11 cellular contexts compared by ENCODE assay signal in the genomic region with DNA sequence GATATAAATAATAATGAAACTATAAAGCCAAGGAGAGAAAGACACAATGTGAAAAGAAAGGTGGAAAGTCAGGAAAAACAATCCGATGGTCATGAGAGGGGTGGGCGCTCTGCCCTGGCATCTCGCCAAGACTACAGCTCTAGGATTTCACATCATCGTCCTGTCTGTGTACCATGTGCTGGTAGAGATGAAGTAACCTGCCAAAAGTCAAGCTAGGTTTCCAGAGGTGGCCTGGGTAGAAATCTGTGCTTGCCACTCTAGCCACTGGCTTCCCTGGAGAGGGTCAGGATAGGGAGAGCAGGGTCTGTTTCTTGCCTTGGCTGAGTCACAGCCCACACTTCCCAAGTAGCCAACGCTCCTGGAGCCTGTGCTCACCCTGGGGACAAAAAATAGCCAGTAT.
"Had no signal": no experiment of that assay in that cellular context is flagged by ENCODE, and none has a peak within 500 bp of the region (broad histone marks: within the 10 kb centered on the region; RNA-seq: fewer than 3 reads in every experiment).

No MANE protein-coding gene starts in this region.

- H3K9me3 Mint-ChIP-seq: activated CD4-positive, alpha-beta T cell treated with anti-CD3 and anti-CD28 coated beads, Interleukin-2, amount 10 ng/mL, durations not matched to agents 24 days and 14 days; T-helper 1 cell treated with Interleukin-12 subunit alpha and Interleukin-12 subunit beta and Interleukin-4 antibody, amounts not matched to agents 30 μg/mL and 1 μg/mL, for 36 hours; WTC11 had no signal

- H3K9me3 ChIP-seq: heart left ventricle had no signal

- H3K4me3 ChIP-seq: heart left ventricle, SK-N-MC had no signal

- H3K4me3 Mint-ChIP-seq: activated CD4-positive, alpha-beta T cell treated with anti-CD3 and anti-CD28 coated beads, Interleukin-2, amount 10 ng/mL, durations not matched to agents 24 days and 14 days; T-helper 1 cell treated with Interleukin-12 subunit alpha and Interleukin-12 subunit beta and Interleukin-4 antibody, amounts not matched to agents 30 μg/mL and 1 μg/mL, for 36 hours; WTC11 had no signal

- H3K27me3 ChIP-seq: heart left ventricle had no signal

- ATAC-seq: esophagus mucosa, WTC11 had no signal

- H3K27ac ChIP-seq: heart left ventricle, SK-N-MC had no signal

- H3K4me1 Mint-ChIP-seq: WTC11 had no signal

- H3K27me3 Mint-ChIP-seq: activated CD4-positive, alpha-beta T cell treated with anti-CD3 and anti-CD28 coated beads, Interleukin-2, amount 10 ng/mL, durations not matched to agents 24 days and 14 days had no signal

- DNase-seq: activated CD4-positive, alpha-beta T cell treated with anti-CD3 and anti-CD28 coated beads, Interleukin-2, amount 10 ng/mL, durations not matched to agents 24 days and 14 days; foreskin fibroblast; heart left ventricle; mesendoderm; right cardiac atrium; stimulated activated CD4-positive, alpha-beta T cell treated with anti-CD3 and anti-CD28 coated beads, Interleukin-2, amount 100 ng/mL, for 24 hours; stimulated activated naive CD4-positive, alpha-beta T cell had no signal

- H3K4me1 ChIP-seq: heart left ventricle had no signal

- H3K27ac Mint-ChIP-seq: activated CD4-positive, alpha-beta T cell treated with anti-CD3 and anti-CD28 coated beads, Interleukin-2, amount 10 ng/mL, durations not matched to agents 24 days and 14 days; T-helper 1 cell treated with Interleukin-12 subunit alpha and Interleukin-12 subunit beta and Interleukin-4 antibody, amounts not matched to agents 30 μg/mL and 1 μg/mL, for 36 hours; WTC11 had no signal
